In genomic region chr22:43928418-43929307, GRCh38 we compare ENCODE assay signal across 2 cellular contexts.
TF ChIP-seq lines count a peak whose summit lies in the region.

No MANE protein-coding gene starts in this region.

TF ChIP-seq in GM23338, 12 proteins besides CTCF, POLR2A, EP300 and RAD21:
- TF ChIP-seq REST (IDR thresholded peaks at IDR 0.05; ENCODE audit: unreplicated experiment) (no peak), JUNB (IDR thresholded peaks at IDR 0.05; ENCODE audit: unreplicated experiment) (no peak), POLR2AphosphoS5 (IDR thresholded peaks at IDR 0.05; ENCODE audit: low read depth) (no peak), EZH2 (IDR thresholded peaks at IDR 0.05; ENCODE audit: low read depth, unreplicated experiment) (no peak)

TF ChIP-seq in K562, 482 proteins besides CTCF, POLR2A, EP300 and RAD21:
- peak; percentile 80 for TF ChIP-seq CEBPB (tag; IDR thresholded peaks at IDR 0.05)
- TF ChIP-seq CEBPG (CRISPR knock-in tag; IDR thresholded peaks at IDR 0.05), result no peak
- 0 out of 4 replicates have a peak, but pooled peaks of 1 of the 2 experiments have one; percentile 31 for TF ChIP-seq CEBPG (tag; conservative IDR thresholded peaks at IDR 0.05 in 1 of 2, IDR thresholded peaks at IDR 0.05 in 1 of 2)
- peak; percentile 51 for TF ChIP-seq PRDM10 (IDR thresholded peaks at IDR 0.05; ENCODE audit: partially characterized antibody)
- no peak for TF ChIP-seq SRSF9 (IDR thresholded peaks at IDR 0.05; ENCODE audit: borderline replicate concordance, low read depth, low read length)
- no peak for TF ChIP-seq POLR2AphosphoS2 (IDR thresholded peaks at IDR 0.05; ENCODE audit: low read length)
TF ChIP-seq in K562: peak in this region for 3.
